In genomic region chr5:142357469-142358090, GRCh38 we compare ENCODE assay signal across 8 cellular contexts. TPM values are rescaled to one million over a fixed set of nuclear protein-coding genes. Genes with fewer than 3 reads are reported as not detected.
DNase-seq lines count a peak whose midpoint lies in the region; ATAC-seq and TF ChIP-seq lines count a peak whose summit lies in the region.

No MANE protein-coding gene starts in this region.

- no peaks in the 10 kb centered on the region for H3K36me3 ChIP-seq in Karpas-422 (ENCODE audit: insufficient read depth, low read length)
- no peaks in the 10 kb centered on the region for H3K36me3 ChIP-seq in mucosa of stomach (ENCODE audit: control insufficient read depth, insufficient read depth, low read length)

- H3K27me3 ChIP-seq in Karpas-422 (ENCODE audit: low read length) (0 out of 2 replicates have a peak, but pooled peaks cover 5% of the 10 kb centered on the region), mucosa of stomach (ENCODE audit: control insufficient read depth, insufficient read depth, low read length) (peaks cover 6% of the 10 kb centered on the region)

- H3K9me3 ChIP-seq in Karpas-422 (ENCODE audit: low read length) (no peaks in the 10 kb centered on the region), mucosa of stomach (ENCODE audit: control insufficient read depth, low read length) (no peaks in the 10 kb centered on the region)

- peaks cover 2% of the 10 kb centered on the region for H3K27me3 Mint-ChIP-seq in chondrocyte (ENCODE audit: low read depth)

- DNase-seq in AG10803 (ENCODE audit: low read depth) (peak; percentile 9), Karpas-422 (no peak), chondrocyte (ENCODE audit: low spot score) (no peak), NCI-H2107 treated with DMSO at 0.1 percent for 48 hours (lab: John Stamatoyannopoulos, UW; ENCODE audit: unreplicated experiment) (no peak), LoVo (ENCODE audit: low spot score) (no peak), 8988T (no peak)

- H2AFZ ChIP-seq in Karpas-422 (ENCODE audit: low read length) = peak overlapping the region; percentile 100; the same call in 1 of the 2 replicates

- H3K36me3 Mint-ChIP-seq in chondrocyte (ENCODE audit: low read depth) = no peaks in the 10 kb centered on the region

- no peak overlapping the region for H3K27ac ChIP-seq in Karpas-422 (ENCODE audit: low read length)

- H3K9me3 Mint-ChIP-seq in chondrocyte (ENCODE audit: low read depth) = no peaks in the 10 kb centered on the region

- peak overlapping the region; percentile 57 for H3K27ac Mint-ChIP-seq in chondrocyte (ENCODE audit: unreplicated experiment)

- H3K79me2 ChIP-seq in Karpas-422 (ENCODE audit: low read length) = no peaks in the 10 kb centered on the region

- no peaks in the 10 kb centered on the region for H4K20me1 ChIP-seq in Karpas-422 (ENCODE audit: insufficient read depth, low read depth, low read length)

- no peak for ATAC-seq in HG03432 (IDR thresholded peaks at IDR 0.05; ENCODE audit: unreplicated experiment)

- no peaks in the 10 kb centered on the region for H3K9me2 ChIP-seq in Karpas-422 (replicated peaks; ENCODE audit: insufficient read depth, low read length)

- H3K4me1 ChIP-seq in Karpas-422 (ENCODE audit: low read length) (peaks cover 15% of the 10 kb centered on the region), mucosa of stomach (ENCODE audit: control insufficient read depth, insufficient read depth, low read length) (peaks cover 33% of the 10 kb centered on the region)

- H3K9ac ChIP-seq in Karpas-422 (ENCODE audit: low read length) (peak overlapping the region; percentile 80), mucosa of stomach (ENCODE audit: low read length) (peak overlapping the region; percentile 83)

- H3K4me3 Mint-ChIP-seq in chondrocyte (ENCODE audit: unreplicated experiment) = peak overlapping the region; percentile 66

- H3K4me2 ChIP-seq in Karpas-422 (ENCODE audit: low read depth, low read length, poor library complexity, severe bottlenecking) = peak overlapping the region; percentile 84

- H3K4me3 ChIP-seq in AG10803 (ENCODE audit: low read length) (peak overlapping the region; percentile 68), Karpas-422 (ENCODE audit: low read length) (peak overlapping the region; percentile 78), mucosa of stomach (ENCODE audit: low read length) (peak overlapping the region; percentile 38)

- no peak for TF ChIP-seq CTCF in AG10803 (conservative IDR thresholded peaks at IDR 0.05; ENCODE audit: low read length)
- no peak for TF ChIP-seq CTCF in chondrocyte (IDR thresholded peaks at IDR 0.05)

- peaks cover 19% of the 10 kb centered on the region for H3K4me1 Mint-ChIP-seq in chondrocyte (ENCODE audit: low read depth)

RNA-seq across cellular contexts. Expression of gene SPRY4, which starts 32.8 kb away (rescaled TPM):
- total RNA-seq in Karpas-422 (2014; rRNA removed; shearing (Covaris generic); ENCODE audit: low replicate concordance) = 0.26 and 0.90 TPM in 2 replicates
- total RNA-seq in chondrocyte = 5.3 to 9.6 TPM (median 8.3 TPM) in 3 replicates
